In the genomic region with DNA sequence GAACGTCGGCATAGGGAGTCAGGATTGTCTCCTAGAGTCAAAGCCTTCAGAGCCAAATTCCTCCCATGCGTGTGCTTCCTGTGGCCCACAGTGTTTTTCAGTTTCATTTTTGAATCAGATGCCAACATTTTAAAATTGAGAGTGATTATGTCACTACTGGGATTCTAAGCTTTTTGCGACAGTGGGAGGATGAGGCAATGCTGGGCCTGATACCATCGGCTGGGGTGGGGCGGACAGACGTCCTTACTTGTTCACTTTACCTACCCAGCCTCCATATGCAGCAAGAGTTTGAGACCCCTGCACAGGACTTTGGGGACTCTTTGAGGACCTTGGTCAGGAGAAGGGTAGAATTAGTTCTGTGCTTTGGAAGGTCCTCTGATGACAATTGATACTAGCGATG, we compare ENCODE assay signal across 1 cellular context.
TF ChIP-seq lines count a peak whose summit lies in the region.

No MANE protein-coding gene starts in this region.

TF ChIP-seq in H1, 55 proteins besides CTCF, POLR2A, EP300 and RAD21:
- TF ChIP-seq SP2 (IDR thresholded peaks at IDR 0.05; ENCODE audit: low read length): no peak
